9 cellular contexts compared by ENCODE assay signal in the genomic region with DNA sequence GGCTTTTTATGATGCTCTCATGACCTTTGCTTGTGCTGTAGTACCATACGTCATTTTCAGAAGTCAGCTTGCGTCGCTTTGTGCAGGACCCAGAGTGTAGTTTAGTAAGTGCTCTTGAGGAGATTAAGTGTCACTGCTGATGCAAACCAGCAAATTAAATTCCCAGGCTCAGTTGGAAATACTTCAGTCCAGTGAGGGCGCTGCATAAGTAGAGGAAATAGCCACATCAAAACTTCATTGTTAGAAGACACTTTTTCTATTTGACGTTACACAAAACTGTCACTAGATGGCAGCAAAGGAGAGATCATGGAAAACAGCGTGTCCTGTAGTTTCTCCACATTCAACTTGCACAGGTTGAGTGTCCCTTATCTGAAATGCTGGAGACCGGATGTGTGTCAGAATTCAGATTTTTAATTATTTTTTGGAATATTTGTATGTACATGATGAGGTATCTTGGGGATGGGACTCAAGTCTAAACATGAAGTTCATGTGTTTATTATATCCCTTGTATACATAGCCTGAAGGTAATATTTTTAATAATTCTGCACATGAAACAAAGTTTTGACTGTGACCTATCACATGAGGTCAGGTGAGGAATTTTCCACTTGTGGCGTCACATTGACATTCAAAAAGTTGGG. TPM values are rescaled to one million over a fixed set of nuclear protein-coding genes. Genes with fewer than 3 reads are reported as not detected.
DNase-seq lines count a peak whose midpoint lies in the region; ATAC-seq, FAIRE-seq and TF ChIP-seq lines count a peak whose summit lies in the region.
"Had no signal": no experiment of that assay in that cellular context is flagged by ENCODE, and none has a peak within 500 bp of the region (broad histone marks: within the 10 kb centered on the region; RNA-seq: fewer than 3 reads in every experiment).

No MANE protein-coding gene starts in this region.

- peaks cover 12% of the 10 kb centered on the region for H3K36me3 ChIP-seq in SJCRH30

- H3K27ac ChIP-seq in SJCRH30 = no peak overlapping the region
- H3K27ac ChIP-seq: skin epidermis had no signal

- no peak overlapping the region for H3K4me3 ChIP-seq in GM12875 (ENCODE audit: low read depth, low read length)
- no peak overlapping the region for H3K4me3 ChIP-seq in SJCRH30
- H3K4me3 ChIP-seq: skin epidermis had no signal

- peak; percentile 59; the same call in 1 of the 2 replicates for TF ChIP-seq CTCF in GM12875 (IDR thresholded peaks at IDR 0.05; ENCODE audit: borderline replicate concordance, insufficient read depth, low read depth, low read length)

- H3K27me3 ChIP-seq in SJCRH30 = no peaks in the 10 kb centered on the region

- ATAC-seq in HG02759 (IDR thresholded peaks at IDR 0.05; ENCODE audit: unreplicated experiment) (peak; percentile 81), GM21737 (IDR thresholded peaks at IDR 0.05; ENCODE audit: unreplicated experiment) (no peak)

- peak; percentile 73 for DNase-seq in AG08396 (ENCODE audit: low spot score)
- DNase-seq in NCI-H1092 (lab: John Stamatoyannopoulos, UW) = peak; percentile 49
- DNase-seq in SJCRH30 = peak; percentile 16 to 80
- DNase-seq in midbrain (lab: John Stamatoyannopoulos, UW) = peak; percentile 91

- peaks cover 3% of the 10 kb centered on the region; the same call in 1 of the 2 replicates for H3K4me1 ChIP-seq in SJCRH30

- peak; percentile 97 for FAIRE-seq in endometrium (lab: Jason Lieb, UNC)

- no peaks in the 10 kb centered on the region for H3K9me3 ChIP-seq in SJCRH30 (replicated peaks)

RNA-seq across cellular contexts. Expression of gene ZNF22, which starts 7.9 kb away (rescaled TPM):
- total RNA-seq in SJCRH30 (2014; rRNA removed; shearing (Covaris generic)) = 37.9 and 39.0 TPM in 2 replicates

RNA-seq across cellular contexts. Expression of gene DEPP1, which starts 30.0 kb away (rescaled TPM):
- total RNA-seq in SJCRH30 (2014; rRNA removed; shearing (Covaris generic)) = 0.24 and 0.25 TPM in 2 replicates

RNA-seq across cellular contexts. Expression of gene RASSF4, which starts 49.0 kb away (rescaled TPM):
- 18.9 and 22.0 TPM in 2 replicates for total RNA-seq in SJCRH30 (2014; rRNA removed; shearing (Covaris generic))
